ENCODE assay signal across 11 cellular contexts in genomic region chr3:60079076-60079475, GRCh38.
A peak's percentile ranks its signal among the peaks of the same experiment; 100 is the strongest.
DNase-seq lines count a peak whose midpoint lies in the region; ATAC-seq lines count a peak whose summit lies in the region.
"Had no signal": no experiment of that assay in that cellular context is flagged by ENCODE, and none has a peak within 500 bp of the region (broad histone marks: within the 10 kb centered on the region; RNA-seq: fewer than 3 reads in every experiment).

No MANE protein-coding gene starts in this region.

- in situ Hi-C loops in KBM-7 (cut with MboI; ENCODE audit: low pct_unique_long_range_greater_than_20kb, low sequenced_read_pairs), result no loop called here

- ATAC-seq in HG03097 (IDR thresholded peaks at IDR 0.05; ENCODE audit: low FRiP score, unreplicated experiment), result no peak

- DNase-seq in DMS 273 (lab: John Stamatoyannopoulos, UW; ENCODE audit: unreplicated experiment) (peak; percentile 10), DMS 273 treated with DMSO at 0.1 percent for 48 hours (lab: John Stamatoyannopoulos, UW) (no peak), globus pallidus (ENCODE audit: low spot score) (no peak), KBM-7 (no peak)
- peak; percentile 33 to 34 for DNase-seq in activated CD4-positive, alpha-beta T cell treated with anti-CD3 and anti-CD28 coated beads, Interleukin-2, amount 50 U/mL, for 4 hours
- peak; percentile 39 for DNase-seq in central memory CD4-positive, alpha-beta T cell
- DNase-seq in stimulated activated CD8-positive, alpha-beta memory T cell treated with anti-CD3 and anti-CD28 coated beads, Interleukin-15, amount 100 ng/mL, for 48 hours (ENCODE audit: low read depth in 2 of 2), result peak; percentile 10 to 12
- DNase-seq: activated gamma-delta T cell treated with Interleukin-2 at 50 U/mL for 16 hours, kidney glomerular epithelial cell, NCI-H1436 had no signal

Comparison
In these comparisons a context has a peak if more than half of its experiments do, and no peak if none do; other contexts are left out.
1. DNase-seq: peak in DMS 273 (single experiment), activated CD4-positive, alpha-beta T cell treated with anti-CD3 and anti-CD28 coated beads, Interleukin-2, amount 50 U/mL, for 4 hours (2 of 2), central memory CD4-positive, alpha-beta T cell (single experiment) and stimulated activated CD8-positive, alpha-beta memory T cell treated with anti-CD3 and anti-CD28 coated beads, Interleukin-15, amount 100 ng/mL, for 48 hours (2 of 2); none in DMS 273 treated with DMSO at 0.1 percent for 48 hours (single experiment), globus pallidus (single experiment) and KBM-7 (single experiment).